Comparison of ENCODE assay signal across 18 cellular contexts in the genomic region with DNA sequence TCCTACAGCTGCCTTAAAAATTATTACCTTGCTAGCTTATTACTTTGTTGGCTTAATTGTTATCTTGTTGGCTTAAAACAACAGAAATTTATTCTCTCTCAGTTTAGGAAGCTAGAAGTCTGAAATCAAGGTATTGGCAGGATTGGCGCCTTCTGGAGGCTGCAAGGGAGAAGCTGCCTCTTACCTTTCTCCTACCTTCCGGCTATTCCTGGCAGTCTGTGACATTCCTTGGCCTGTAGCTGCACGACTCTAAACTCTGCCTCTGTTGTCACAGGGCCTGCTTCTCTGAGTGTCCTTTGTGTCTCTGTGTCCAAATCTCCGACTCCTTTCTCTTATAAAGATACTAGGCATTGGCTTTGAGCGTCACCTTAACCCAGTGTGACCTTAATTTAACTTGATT.
A peak's percentile ranks its signal among the peaks of the same experiment; 100 is the strongest.
DNase-seq lines count a peak whose midpoint lies in the region; ATAC-seq, FAIRE-seq and TF ChIP-seq lines count a peak whose summit lies in the region.
"Had no signal": no experiment of that assay in that cellular context is flagged by ENCODE, and none has a peak within 500 bp of the region (broad histone marks: within the 10 kb centered on the region; RNA-seq: fewer than 3 reads in every experiment).

No MANE protein-coding gene starts in this region.

- H3K27ac ChIP-seq in right cardiac atrium (ENCODE audit: low read length) (no peak overlapping the region), Panc1 (ENCODE audit: low read length) (peak overlapping the region; percentile 29; the same call in 1 of the 2 replicates), HepG2 (ENCODE audit: extremely low read length, insufficient read depth, low read length) (no peak overlapping the region)
- H3K27ac ChIP-seq: BLaER1, SJSA1 had no signal

- no peaks in the 10 kb centered on the region for H3K36me3 ChIP-seq in Panc1 (ENCODE audit: control insufficient read depth, insufficient read depth, low read length)
- no peaks in the 10 kb centered on the region for H3K36me3 ChIP-seq in HepG2 (replicated peaks in 1 of 2; ENCODE audit: control insufficient read depth in 1 of 2, insufficient read depth in 2 of 2, low read length in 2 of 2)
- H3K36me3 ChIP-seq: BLaER1, HAP-1, SJSA1 had no signal

- no peaks in the 10 kb centered on the region for H3K9me3 Mint-ChIP-seq in effector memory CD8-positive, alpha-beta T cell
- H3K9me3 Mint-ChIP-seq: CD4-positive, alpha-beta memory T cell had no signal

- no peak overlapping the region for H3K27ac Mint-ChIP-seq in effector memory CD8-positive, alpha-beta T cell
- H3K27ac Mint-ChIP-seq: CD4-positive, alpha-beta memory T cell had no signal

- in situ Hi-C loops in Panc1 (cut with HindIII; ENCODE audit: low pct_unique_long_range_greater_than_20kb, low sequenced_read_pairs), result no loop called here
- in situ Hi-C loops in HepG2 (cut with HindIII; ENCODE audit: extremely low pct_ligation_motif_present, low pct_unique_long_range_greater_than_20kb), result no loop called here

- H3K4me3 ChIP-seq in right cardiac atrium (ENCODE audit: low read length) (no peak overlapping the region), Panc1 (ENCODE audit: low read depth in 2 of 2, low read length in 2 of 2) (no peak overlapping the region), HepG2 (replicated peaks in 1 of 3; ENCODE audit: insufficient read depth in 1 of 3, low read depth in 2 of 3, low read length in 3 of 3) (no peak overlapping the region)
- H3K4me3 ChIP-seq: BLaER1, HAP-1, K562, SJSA1 had no signal

- no peaks in the 10 kb centered on the region for H4K20me1 ChIP-seq in HepG2 (ENCODE audit: insufficient read depth, low read length)
- H4K20me1 ChIP-seq: BLaER1 had no signal

- no peak for TF ChIP-seq EP300 in HepG2 (IDR thresholded peaks at IDR 0.05; ENCODE audit: low read depth in 2 of 2, low read length in 2 of 2)
- TF ChIP-seq EP300 in HepG2 (CRISPR knock-in tag; IDR thresholded peaks at IDR 0.05; ENCODE audit: borderline replicate concordance), result no peak

- H3K27me3 Mint-ChIP-seq in effector memory CD8-positive, alpha-beta T cell, result no peaks in the 10 kb centered on the region
- H3K27me3 Mint-ChIP-seq: CD4-positive, alpha-beta memory T cell had no signal

- no peak for TF ChIP-seq POLR2A in HepG2 (IDR thresholded peaks at IDR 0.05; ENCODE audit: insufficient read depth in 1 of 2, low read depth in 2 of 2, low read length in 2 of 2)

- no TSS peak for BruUV-seq in Panc1 (replicated peaks; lab: Mats Ljungman, UMichigan)
- no TSS peak for BruUV-seq in HepG2 (replicated peaks; lab: Mats Ljungman, UMichigan)

- POLR2A ChIA-PET in Panc1 (lab: Charles Lee), result no interaction called here
- POLR2A ChIA-PET in HepG2 (lab: Yijun Ruan, JAX), result no interaction called here

- no peak for TF ChIP-seq RAD21 in HepG2 (CRISPR knock-in tag; IDR thresholded peaks at IDR 0.05)

- DNase-seq in left ventricle myocardium superior (no peak), right cardiac atrium (no peak), Panc1 (ENCODE audit: low read depth, low spot score) (no peak), iPS-NIHi11 (ENCODE audit: low spot score) (peak; percentile 30), ureter (ENCODE audit: low spot score) (peak; percentile 43), HepG2 (ENCODE audit: low spot score) (no peak)
- no peak for DNase-seq in effector memory CD8-positive, alpha-beta T cell
- DNase-seq: CD4-positive, alpha-beta memory T cell; DMS53; NCI-H1105; NCI-H1694 had no signal

- TF ChIP-seq CTCF in Panc1 (IDR thresholded peaks at IDR 0.05), result 0 out of 2 replicates have a peak, but pooled peaks have one; percentile 8
- no peak for TF ChIP-seq CTCF in HepG2 (CRISPR knock-in tag; IDR thresholded peaks at IDR 0.05)

- CTCF ChIA-PET in Panc1 (lab: Charles Lee) (no interaction called here), HepG2 (lab: Yijun Ruan, JAX; ENCODE audit: low intra/inter-chr PET ratio, low total read pairs) (no interaction called here)

- peaks cover 0 to 3% of the 10 kb centered on the region in 2 donors for H3K4me1 Mint-ChIP-seq in effector memory CD8-positive, alpha-beta T cell (ENCODE audit: low read depth in 2 of 2)

- H3K36me3 Mint-ChIP-seq in effector memory CD8-positive, alpha-beta T cell (ENCODE audit: insufficient read depth), result no peaks in the 10 kb centered on the region
- H3K36me3 Mint-ChIP-seq: CD4-positive, alpha-beta memory T cell had no signal

- H2AFZ ChIP-seq in HepG2 (ENCODE audit: low read length), result no peak overlapping the region

- no peaks in the 10 kb centered on the region for H3K9me3 ChIP-seq in right cardiac atrium (ENCODE audit: control insufficient read depth, low read length)
- H3K9me3 ChIP-seq in Panc1 (ENCODE audit: control insufficient read depth, insufficient read depth, low read depth, low read length), result no peaks in the 10 kb centered on the region
- H3K9me3 ChIP-seq in HepG2 (ENCODE audit: low read length), result no peaks in the 10 kb centered on the region
- H3K9me3 ChIP-seq: BLaER1, HAP-1, SJSA1 had no signal

- H3K4me3 Mint-ChIP-seq in effector memory CD8-positive, alpha-beta T cell, result no peak overlapping the region
- H3K4me3 Mint-ChIP-seq: CD4-positive, alpha-beta memory T cell had no signal

- H3K27me3 ChIP-seq in right cardiac atrium (ENCODE audit: control insufficient read depth, insufficient read depth), result no peaks in the 10 kb centered on the region
- no peaks in the 10 kb centered on the region for H3K27me3 ChIP-seq in Panc1 (ENCODE audit: control insufficient read depth, insufficient read depth, low read length)
- no peaks in the 10 kb centered on the region for H3K27me3 ChIP-seq in HepG2 (ENCODE audit: control insufficient read depth in 1 of 2, insufficient read depth in 2 of 2, low read length in 2 of 2)
- H3K27me3 ChIP-seq: BLaER1, SJSA1 had no signal

- intact Hi-C loops in left ventricle myocardium superior (cut with micrococcal nuclease), result no loop called here
- intact Hi-C loops in right cardiac atrium (cut with DNase I), result no loop called here
- intact Hi-C loops in Panc1 (cut with micrococcal nuclease; ENCODE audit: unreplicated experiment), result no loop called here
- intact Hi-C loops in HepG2 (cut with micrococcal nuclease; ENCODE audit: unreplicated experiment), result no loop called here

- H3K9ac ChIP-seq in HepG2 (ENCODE audit: insufficient read depth, low read depth, low read length), result no peak overlapping the region
- H3K9ac ChIP-seq: BLaER1 had no signal

- no peak overlapping the region for H3K4me2 ChIP-seq in HepG2 (ENCODE audit: low read depth, low read length)
- H3K4me2 ChIP-seq: BLaER1 had no signal

- WGBS in right cardiac atrium, result 81% methylated on average over 5 of the region's 5 CpGs
- 22% methylated on average over 5 of the region's 5 CpGs for WGBS in HepG2 (ENCODE audit: low lambda C conversion rate)

- peak; percentile 51 for ATAC-seq in left ventricle myocardium superior
- ATAC-seq in right cardiac atrium, result no peak
- ATAC-seq in Panc1, result no peak
- no peak for ATAC-seq in effector memory CD8-positive, alpha-beta T cell (replicated peaks)
- ATAC-seq in HG03196 (IDR thresholded peaks at IDR 0.05; ENCODE audit: unreplicated experiment), result no peak
- ATAC-seq in HepG2, result no peak
- ATAC-seq: K562 had no signal

- FAIRE-seq in HepG2 (lab: Jason Lieb, UNC), result no peak
- FAIRE-seq: GM12892, GM18507, K562 had no signal

- no peaks in the 10 kb centered on the region for H3K79me2 ChIP-seq in HepG2 (ENCODE audit: insufficient read depth, low read length)

- H3K4me1 ChIP-seq in right cardiac atrium (ENCODE audit: control insufficient read depth, insufficient read depth, low read length), result no peaks in the 10 kb centered on the region
- H3K4me1 ChIP-seq in Panc1 (ENCODE audit: control insufficient read depth, insufficient read depth, low read length), result no peaks in the 10 kb centered on the region; the same call in none of the 2 replicates
- no peaks in the 10 kb centered on the region for H3K4me1 ChIP-seq in HepG2 (ENCODE audit: insufficient read depth, low read length)
- H3K4me1 ChIP-seq: BLaER1, HAP-1, SJSA1 had no signal

TF ChIP-seq in HepG2, 621 proteins besides CTCF, POLR2A, EP300 and RAD21 (continues in another document):
- TF ChIP-seq ZSCAN20 (CRISPR knock-in tag; IDR thresholded peaks at IDR 0.05; ENCODE audit: borderline replicate concordance) (no peak), BCL3 (CRISPR knock-in tag; IDR thresholded peaks at IDR 0.05) (no peak), ZBTB37 (CRISPR knock-in tag; IDR thresholded peaks at IDR 0.05) (no peak), JARID2 (CRISPR knock-in tag; IDR thresholded peaks at IDR 0.05; ENCODE audit: insufficient replicate concordance) (no peak), TBL1XR1 (IDR thresholded peaks at IDR 0.05; ENCODE audit: borderline replicate concordance, low read length, partially characterized antibody) (no peak), ZNF563 (CRISPR knock-in tag; IDR thresholded peaks at IDR 0.05) (no peak), ZBTB2 (CRISPR knock-in tag; IDR thresholded peaks at IDR 0.05; ENCODE audit: low read depth) (no peak)

Comparison
In these comparisons a context has a peak if more than half of its experiments do, and no peak if none do; other contexts are left out.
1. DNase-seq: peak in iPS-NIHi11 (single experiment) and ureter (single experiment); none in left ventricle myocardium superior (single experiment), right cardiac atrium (0 of 3), Panc1 (single experiment), effector memory CD8-positive, alpha-beta T cell (0 of 3) and HepG2 (single experiment).